ENCODE assay signal across 11 cellular contexts in the genomic region with DNA sequence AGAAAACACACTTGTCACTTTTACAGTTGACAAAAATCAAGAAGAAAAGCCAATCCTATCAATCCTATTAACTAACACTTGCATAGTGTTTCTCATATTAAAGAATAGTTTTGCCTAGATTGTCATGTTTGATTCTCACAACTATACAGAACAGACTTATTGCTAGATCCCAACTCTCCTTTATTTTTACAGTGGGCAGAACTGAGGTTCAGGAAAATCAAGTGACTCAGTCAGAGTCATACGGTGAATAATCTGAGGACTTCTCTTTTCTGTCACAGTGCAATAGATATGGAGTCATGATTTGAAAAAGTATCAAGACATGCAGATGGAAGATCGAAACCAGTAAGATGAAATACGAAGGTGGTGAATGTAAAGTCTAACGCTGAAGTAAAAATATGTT.
DNase-seq lines count a peak whose midpoint lies in the region; ATAC-seq and TF ChIP-seq lines count a peak whose summit lies in the region.
"Had no signal": no experiment of that assay in that cellular context is flagged by ENCODE, and none has a peak within 500 bp of the region (broad histone marks: within the 10 kb centered on the region; RNA-seq: fewer than 3 reads in every experiment).

No MANE protein-coding gene starts in this region.

- peak overlapping the region; percentile 58 for H3K4me3 Mint-ChIP-seq in activated T-helper 17 cell treated with anti-CD3 and anti-CD28 coated beads, Interleukin-2, amount 50 U/mL, for 72 hours
- H3K4me3 Mint-ChIP-seq: neural progenitor cell had no signal

- H3K27ac ChIP-seq in left lung (peak overlapping the region; percentile 2 to 51), right atrium auricular region (no peak overlapping the region)
- H3K27ac ChIP-seq: BLaER1 treated with 17β-estradiol and CSF1 and Interleukin-3, amounts not matched to agents 10 nM and 100 nM; neural progenitor cell had no signal

- no peaks in the 10 kb centered on the region for H3K9me3 Mint-ChIP-seq in activated T-helper 17 cell treated with anti-CD3 and anti-CD28 coated beads, Interleukin-2, amount 50 U/mL, for 72 hours

- TF ChIP-seq CTCF in left lung (IDR thresholded peaks at IDR 0.05) (no peak), right atrium auricular region (IDR thresholded peaks at IDR 0.05) (no peak)

- H3K27ac Mint-ChIP-seq in activated T-helper 17 cell treated with anti-CD3 and anti-CD28 coated beads, Interleukin-2, amount 50 U/mL, for 72 hours: peak overlapping the region; percentile 6
- H3K27ac Mint-ChIP-seq: neural progenitor cell had no signal

- H3K9me3 ChIP-seq in left lung: no peaks in the 10 kb centered on the region
- H3K9me3 ChIP-seq in right atrium auricular region: no peaks in the 10 kb centered on the region

- H3K36me3 ChIP-seq in left lung (no peaks in the 10 kb centered on the region), right atrium auricular region (no peaks in the 10 kb centered on the region), H7 (replicated peaks; ENCODE audit: control insufficient read depth, insufficient read depth, low read length) (no peaks in the 10 kb centered on the region)
- H3K36me3 ChIP-seq: BLaER1 treated with 17β-estradiol and CSF1 and Interleukin-3, amounts not matched to agents 10 nM and 100 nM; neural progenitor cell had no signal

- DNase-seq in Caki2 (ENCODE audit: low read depth): peak; percentile 35
- peak; percentile 86 for DNase-seq in M059J (ENCODE audit: low read depth)
- DNase-seq in left lung: no peak
- DNase-seq in NCI-H187 (lab: John Stamatoyannopoulos, UW): no peak
- DNase-seq in right atrium auricular region (ENCODE audit: low spot score): no peak
- DNase-seq in H7: no peak
- DNase-seq in NCI-H2029 (lab: John Stamatoyannopoulos, UW): no peak
- DNase-seq: NCI-H2081 had no signal

- peak; percentile 98 for ATAC-seq in activated T-helper 17 cell treated with anti-CD3 and anti-CD28 coated beads, Interleukin-2, amount 50 U/mL, for 72 hours (replicated peaks)
- peak; percentile 45 for ATAC-seq in left lung

- no peak overlapping the region for H3K4me3 ChIP-seq in left lung
- H3K4me3 ChIP-seq in right atrium auricular region: no peak overlapping the region
- H3K4me3 ChIP-seq in H7 (ENCODE audit: insufficient read depth, low read depth, low read length): no peak overlapping the region
- H3K4me3 ChIP-seq: BLaER1 treated with 17β-estradiol and CSF1 and Interleukin-3, amounts not matched to agents 10 nM and 100 nM; neural progenitor cell had no signal

- H3K4me1 Mint-ChIP-seq in activated T-helper 17 cell treated with anti-CD3 and anti-CD28 coated beads, Interleukin-2, amount 50 U/mL, for 72 hours: peaks cover 8% of the 10 kb centered on the region

- H3K4me1 ChIP-seq in left lung: peaks cover 4 to 17% of the 10 kb centered on the region in 2 donors
- H3K4me1 ChIP-seq in right atrium auricular region: no peaks in the 10 kb centered on the region
- H3K4me1 ChIP-seq: neural progenitor cell had no signal

- in situ Hi-C loops in Caki2 (cut with HindIII; ENCODE audit: low pct_unique_long_range_greater_than_20kb, low sequenced_read_pairs): no loop called here

- H3K27me3 Mint-ChIP-seq in activated T-helper 17 cell treated with anti-CD3 and anti-CD28 coated beads, Interleukin-2, amount 50 U/mL, for 72 hours: no peaks in the 10 kb centered on the region

- H3K27me3 ChIP-seq in left lung (no peaks in the 10 kb centered on the region), right atrium auricular region (no peaks in the 10 kb centered on the region), H7 (ENCODE audit: control insufficient read depth, insufficient read depth, low read length) (no peaks in the 10 kb centered on the region)
- H3K27me3 ChIP-seq: BLaER1 treated with 17β-estradiol and CSF1 and Interleukin-3, amounts not matched to agents 10 nM and 100 nM; neural progenitor cell had no signal

- no peaks in the 10 kb centered on the region for H3K36me3 Mint-ChIP-seq in activated T-helper 17 cell treated with anti-CD3 and anti-CD28 coated beads, Interleukin-2, amount 50 U/mL, for 72 hours (ENCODE audit: low read depth)
- H3K36me3 Mint-ChIP-seq: neural progenitor cell had no signal

- intact Hi-C loops in left lung (cut with DNase I): no loop called here

Comparison
In these comparisons a context has a peak if more than half of its experiments do, and no peak if none do; other contexts are left out.
1. DNase-seq: peak in Caki2 (single experiment) and M059J (single experiment); none in left lung (0 of 2), NCI-H187 (0 of 2), right atrium auricular region (single experiment), H7 (single experiment) and NCI-H2029 (single experiment).
2. H3K27ac ChIP-seq: peak in left lung (2 of 2); none in right atrium auricular region (0 of 2).